Comparison of ENCODE assay signal across 26 cellular contexts in the genomic region with DNA sequence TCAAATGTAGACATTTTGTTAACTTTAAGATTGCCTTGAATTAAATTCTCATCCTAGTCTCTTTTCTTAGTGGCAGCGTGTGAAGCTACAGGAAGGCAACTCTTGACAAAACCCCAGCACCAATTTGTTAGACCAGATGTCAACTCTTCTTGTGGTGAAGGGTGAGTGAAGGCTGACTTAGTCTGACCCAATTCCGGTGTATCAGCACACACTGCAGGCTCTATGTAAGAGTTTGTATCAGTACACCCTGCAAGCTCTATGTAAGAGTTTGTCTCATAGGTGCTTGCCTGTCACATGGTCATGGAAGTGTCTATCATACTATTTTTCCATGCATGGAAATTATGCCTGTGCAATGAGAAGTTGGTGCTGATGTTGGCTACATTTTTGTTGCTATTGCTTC. TPM values are rescaled to one million over a fixed set of nuclear protein-coding genes. Genes with fewer than 3 reads are reported as not detected.
DNase-seq lines count a peak whose midpoint lies in the region; ATAC-seq and TF ChIP-seq lines count a peak whose summit lies in the region.
"Had no signal": no experiment of that assay in that cellular context is flagged by ENCODE, and none has a peak within 500 bp of the region (broad histone marks: within the 10 kb centered on the region; RNA-seq: fewer than 3 reads in every experiment).

No MANE protein-coding gene starts in this region.

- H3K4me1 ChIP-seq in DND-41 (ENCODE audit: insufficient read depth, low read length) (peaks cover 10% of the 10 kb centered on the region), OCI-LY7 (ENCODE audit: insufficient read depth, low read length, poor library complexity, severe bottlenecking) (no peaks in the 10 kb centered on the region)
- H3K4me1 ChIP-seq: heart left ventricle, stomach, tibial nerve had no signal

- H3K9ac ChIP-seq in DND-41 (ENCODE audit: low read depth, low read length): no peak overlapping the region

- peaks cover 16% of the 10 kb centered on the region for H3K4me1 Mint-ChIP-seq in activated T-cell treated with anti-CD3 and anti-CD28 coated beads, Interleukin-2, amount 50 U/mL, for 72 hours (ENCODE audit: low read depth)
- peaks cover 17% of the 10 kb centered on the region for H3K4me1 Mint-ChIP-seq in activated CD8-positive, alpha-beta T cell treated with anti-CD3 and anti-CD28 coated beads, Interleukin-2, amount 10 ng/mL, durations not matched to agents 7 days and 5 days (ENCODE audit: low read depth)
- peaks cover 14 to 42% (median 24%) of the 10 kb centered on the region in 4 donors for H3K4me1 Mint-ChIP-seq in naive thymus-derived CD8-positive, alpha-beta T cell

- peak overlapping the region; percentile 43 for H3K27ac ChIP-seq in DND-41 (ENCODE audit: low read length)
- H3K27ac ChIP-seq in OCI-LY7 (ENCODE audit: low read depth, low read length, poor library complexity, severe bottlenecking): no peak overlapping the region
- H3K27ac ChIP-seq: brain microvascular endothelial cell, heart left ventricle, SJCRH30, skin epidermis, stomach, tibial nerve had no signal

- TF ChIP-seq CTCF in DND-41 (IDR thresholded peaks at IDR 0.05; ENCODE audit: borderline replicate concordance, extremely low read depth, low read length, poor library complexity, severe bottlenecking): no peak
- TF ChIP-seq CTCF in OCI-LY7 (conservative IDR thresholded peaks at IDR 0.05; ENCODE audit: low read length): no peak

- no peaks in the 10 kb centered on the region for H3K36me3 ChIP-seq in DND-41 (ENCODE audit: insufficient read depth, low read length)
- no peaks in the 10 kb centered on the region for H3K36me3 ChIP-seq in OCI-LY7 (ENCODE audit: insufficient read depth, low read length)
- H3K36me3 ChIP-seq: brain microvascular endothelial cell, heart left ventricle, SJCRH30, stomach, tibial nerve had no signal

- H3K36me3 Mint-ChIP-seq in activated T-cell treated with anti-CD3 and anti-CD28 coated beads, Interleukin-2, amount 50 U/mL, for 72 hours (ENCODE audit: insufficient read depth in 2 of 2): no peaks in the 10 kb centered on the region
- H3K36me3 Mint-ChIP-seq in activated CD8-positive, alpha-beta T cell treated with anti-CD3 and anti-CD28 coated beads, Interleukin-2, amount 10 ng/mL, durations not matched to agents 7 days and 5 days (ENCODE audit: low read depth): no peaks in the 10 kb centered on the region
- H3K36me3 Mint-ChIP-seq in naive thymus-derived CD8-positive, alpha-beta T cell: peaks cover 0 to 16% (median 7%) of the 10 kb centered on the region in 3 donors

- no peak for DNase-seq in activated T-cell treated with anti-CD3 and anti-CD28 coated beads, Interleukin-2, amount 50 U/mL, for 72 hours
- no peak for DNase-seq in activated T-cell treated with anti-CD3 and anti-CD28 coated beads, Interleukin-2, amount 50 U/mL, for 1 hour
- DNase-seq in DND-41 (peak; percentile 54), iPS-NIHi7 (ENCODE audit: extremely low spot score) (no peak), OCI-LY7 (ENCODE audit: low spot score) (no peak), NCI-H1048 (lab: John Stamatoyannopoulos, UW) (no peak)
- DNase-seq in activated CD8-positive, alpha-beta T cell treated with anti-CD3 and anti-CD28 coated beads, Interleukin-2, amount 10 ng/mL, durations not matched to agents 7 days and 5 days: peak; percentile 58
- DNase-seq in naive thymus-derived CD8-positive, alpha-beta T cell: peak in 9 of 10 donors; percentile 7 to 81 (median 47)
- DNase-seq: brain microvascular endothelial cell; C1 segment of cervical spinal cord; H7; heart left ventricle; Karpas-422; NCI-H146; NCI-H2171 treated with DMSO at 0.1 percent for 48 hours; NCI-H524; SJCRH30; stimulated activated CD4-positive, alpha-beta T cell treated with anti-CD3 and anti-CD28 coated beads, Interleukin-2, amount 100 ng/mL, for 48 hours; stomach had no signal

- H3K79me2 ChIP-seq in DND-41 (ENCODE audit: insufficient read depth, low read length) (no peaks in the 10 kb centered on the region), OCI-LY7 (ENCODE audit: insufficient read depth, low read depth, low read length) (no peaks in the 10 kb centered on the region)

- H3K9me2 ChIP-seq in OCI-LY7 (ENCODE audit: insufficient read depth, low read length): no peaks in the 10 kb centered on the region

- H3K4me2 ChIP-seq in DND-41 (ENCODE audit: insufficient read depth, low read length) (no peak overlapping the region), OCI-LY7 (ENCODE audit: low read length) (no peak overlapping the region)

- H3K4me3 Mint-ChIP-seq in activated T-cell treated with anti-CD3 and anti-CD28 coated beads, Interleukin-2, amount 50 U/mL, for 72 hours: no peak overlapping the region
- H3K4me3 Mint-ChIP-seq in activated CD8-positive, alpha-beta T cell treated with anti-CD3 and anti-CD28 coated beads, Interleukin-2, amount 10 ng/mL, durations not matched to agents 7 days and 5 days: no peak overlapping the region
- peak overlapping the region in 5 of 10 donors; percentile 1 to 36 (median 11) for H3K4me3 Mint-ChIP-seq in naive thymus-derived CD8-positive, alpha-beta T cell

- CTCF ChIA-PET in activated CD8-positive, alpha-beta T cell treated with anti-CD3 and anti-CD28 coated beads, Interleukin-2, amount 10 ng/mL, durations not matched to agents 7 days and 5 days (lab: Charles Lee): interaction anchor here (0.7 to 1.4 kb wide), 4 partner anchors 15 to 65 kb away, joined by 3 to 6 read pairs (median 4); no protein-coding TSS in a partner anchor
- CTCF ChIA-PET in OCI-LY7 (lab: Charles Lee; ENCODE audit: unreplicated experiment): no interaction called here

- intact Hi-C loops in OCI-LY7 (cut with micrococcal nuclease; ENCODE audit: unreplicated experiment): no loop called here

- H3K27me3 ChIP-seq in DND-41 (ENCODE audit: insufficient read depth, low read length, poor library complexity): no peaks in the 10 kb centered on the region
- H3K27me3 ChIP-seq: brain microvascular endothelial cell, tibial nerve had no signal

- no TSS peak for BruUV-seq in OCI-LY7 (replicated peaks; lab: Mats Ljungman, UMichigan)

- no peaks in the 10 kb centered on the region for H3K9me3 ChIP-seq in DND-41 (ENCODE audit: insufficient read depth, low read length, severe bottlenecking)
- no peaks in the 10 kb centered on the region for H3K9me3 ChIP-seq in OCI-LY7 (ENCODE audit: low read length)
- H3K9me3 ChIP-seq: heart left ventricle, SJCRH30, stomach, tibial nerve had no signal

- H4K20me1 ChIP-seq in DND-41 (ENCODE audit: insufficient read depth, low read length) (no peaks in the 10 kb centered on the region), OCI-LY7 (ENCODE audit: insufficient read depth, low read length) (no peaks in the 10 kb centered on the region)

- no peaks in the 10 kb centered on the region for H3K27me3 Mint-ChIP-seq in activated T-cell treated with anti-CD3 and anti-CD28 coated beads, Interleukin-2, amount 50 U/mL, for 72 hours (ENCODE audit: low read depth)
- H3K27me3 Mint-ChIP-seq in activated CD8-positive, alpha-beta T cell treated with anti-CD3 and anti-CD28 coated beads, Interleukin-2, amount 10 ng/mL, durations not matched to agents 7 days and 5 days (ENCODE audit: low read depth): peaks cover 2% of the 10 kb centered on the region
- no peaks in the 10 kb centered on the region for H3K27me3 Mint-ChIP-seq in naive thymus-derived CD8-positive, alpha-beta T cell

- peaks cover 0 to 2% of the 10 kb centered on the region in 2 donors for H3K9me3 Mint-ChIP-seq in activated T-cell treated with anti-CD3 and anti-CD28 coated beads, Interleukin-2, amount 50 U/mL, for 72 hours
- H3K9me3 Mint-ChIP-seq in activated CD8-positive, alpha-beta T cell treated with anti-CD3 and anti-CD28 coated beads, Interleukin-2, amount 10 ng/mL, durations not matched to agents 7 days and 5 days (ENCODE audit: insufficient read depth): no peaks in the 10 kb centered on the region
- H3K9me3 Mint-ChIP-seq in naive thymus-derived CD8-positive, alpha-beta T cell: no peaks in the 10 kb centered on the region

- H2AFZ ChIP-seq in DND-41 (ENCODE audit: low read depth, low read length) (no peak overlapping the region), OCI-LY7 (ENCODE audit: low read length) (no peak overlapping the region)

- no peak overlapping the region for H3K4me3 ChIP-seq in DND-41 (ENCODE audit: low read depth in 1 of 2, low read length in 2 of 2)
- H3K4me3 ChIP-seq in OCI-LY7 (ENCODE audit: low read depth, low read length, poor library complexity, severe bottlenecking): no peak overlapping the region
- H3K4me3 ChIP-seq: heart left ventricle, SJCRH30, skin epidermis, stomach, tibial nerve had no signal

- ATAC-seq in activated T-cell treated with anti-CD3 and anti-CD28 coated beads, Interleukin-2, amount 50 U/mL, for 72 hours (replicated peaks in 1 of 2): peak; percentile 89 to 93
- ATAC-seq in DND-41 (ENCODE audit: insufficient read depth, low read depth): peak; percentile 99
- ATAC-seq in activated CD8-positive, alpha-beta T cell treated with anti-CD3 and anti-CD28 coated beads, Interleukin-2, amount 10 ng/mL, durations not matched to agents 7 days and 5 days: peak; percentile 96
- peak; percentile 99 to 100 for ATAC-seq in naive thymus-derived CD8-positive, alpha-beta T cell
- ATAC-seq: heart left ventricle had no signal

- POLR2A ChIA-PET in activated CD8-positive, alpha-beta T cell treated with anti-CD3 and anti-CD28 coated beads, Interleukin-2, amount 10 ng/mL, durations not matched to agents 7 days and 5 days (lab: Charles Lee): interaction anchor here (0.7 to 1.5 kb wide), 2 partner anchors 35 to 149 kb away, joined by 3 to 7 read pairs; partner anchors contain the start of gene CD55
- POLR2A ChIA-PET in naive thymus-derived CD8-positive, alpha-beta T cell (lab: Charles Lee): interaction anchor here (0.6 to 2.4 kb wide), 4 partner anchors 16 to 696 kb away, joined by 3 to 11 read pairs (median 4); partner anchors contain the start of genes CD55 and CR2
- POLR2A ChIA-PET in OCI-LY7 (lab: Charles Lee): no interaction called here

- H3K27ac Mint-ChIP-seq in activated T-cell treated with anti-CD3 and anti-CD28 coated beads, Interleukin-2, amount 50 U/mL, for 72 hours: no peak overlapping the region
- peak overlapping the region; percentile 24 for H3K27ac Mint-ChIP-seq in activated CD8-positive, alpha-beta T cell treated with anti-CD3 and anti-CD28 coated beads, Interleukin-2, amount 10 ng/mL, durations not matched to agents 7 days and 5 days
- peak overlapping the region in 9 of 10 donors; percentile 1 to 90 (median 83) for H3K27ac Mint-ChIP-seq in naive thymus-derived CD8-positive, alpha-beta T cell

RNA-seq across cellular contexts. Expression of gene CR2, which starts 16.8 kb away (rescaled TPM):
- under 1 TPM; 0.07 to 0.26 TPM for total RNA-seq in activated T-cell treated with anti-CD3 and anti-CD28 coated beads, Interleukin-2, amount 50 U/mL, for 72 hours
- not detected for total RNA-seq in activated CD8-positive, alpha-beta T cell treated with anti-CD3 and anti-CD28 coated beads, Interleukin-2, amount 10 ng/mL, durations not matched to agents 7 days and 5 days
- total RNA-seq in naive thymus-derived CD8-positive, alpha-beta T cell: 1 to 10 TPM; 5.9 to 8.6 TPM
- polyA plus RNA-seq in naive thymus-derived CD8-positive, alpha-beta T cell: 10 to 100 TPM; 10.9 to 17.1 (median 11.2) TPM
- total RNA-seq in OCI-LY7 (2014; rRNA removed; shearing (Covaris generic)): 3.7 and 4.4 TPM in 2 replicates
- total RNA-seq in OCI-LY7 (2022): 11.7 and 13.5 TPM in 2 replicates
- total RNA-seq: fibroblast of villous mesenchyme, mesenteric fat pad, osteoblast, tibial nerve had no signal
- polyA plus RNA-seq: AG04450 had no signal

RNA-seq across cellular contexts. Expression of gene CR1, which starts 25.0 kb away (rescaled TPM):
- under 1 TPM; 0.09 to 0.22 TPM for total RNA-seq in activated T-cell treated with anti-CD3 and anti-CD28 coated beads, Interleukin-2, amount 50 U/mL, for 72 hours
- total RNA-seq in activated CD8-positive, alpha-beta T cell treated with anti-CD3 and anti-CD28 coated beads, Interleukin-2, amount 10 ng/mL, durations not matched to agents 7 days and 5 days: under 1 TPM; 0.08 to 0.16 TPM
- 1 to 10 TPM; 4.1 to 5.1 TPM for total RNA-seq in naive thymus-derived CD8-positive, alpha-beta T cell
- 1 to 10 TPM in 2 of 3 donors, under 1 TPM in 1; 0.81 to 3.1 (median 1.1) TPM for polyA plus RNA-seq in naive thymus-derived CD8-positive, alpha-beta T cell
- total RNA-seq in OCI-LY7 (2014; rRNA removed; shearing (Covaris generic)): not detected in 2 replicates
- not detected in 2 replicates for total RNA-seq in OCI-LY7 (2022)
- total RNA-seq: epithelial cell of proximal tubule, fibroblast of villous mesenchyme had no signal
- polyA plus RNA-seq: AG04450 had no signal

Comparison
In these comparisons a context has a peak if more than half of its experiments do, and no peak if none do; other contexts are left out.
1. DNase-seq: peak in DND-41 (single experiment), activated CD8-positive, alpha-beta T cell treated with anti-CD3 and anti-CD28 coated beads, Interleukin-2, amount 10 ng/mL, durations not matched to agents 7 days and 5 days (single experiment) and naive thymus-derived CD8-positive, alpha-beta T cell (9 of 10); none in activated T-cell treated with anti-CD3 and anti-CD28 coated beads, Interleukin-2, amount 50 U/mL, for 72 hours (0 of 2), activated T-cell treated with anti-CD3 and anti-CD28 coated beads, Interleukin-2, amount 50 U/mL, for 1 hour (single experiment), iPS-NIHi7 (single experiment), OCI-LY7 (single experiment) and NCI-H1048 (single experiment).
2. RNA of gene CR1, which starts 25.0 kb away (total RNA-seq): 4.1 to 5.1 TPM in naive thymus-derived CD8-positive, alpha-beta T cell; 0.09 to 0.22 TPM in activated T-cell treated with anti-CD3 and anti-CD28 coated beads, Interleukin-2, amount 50 U/mL, for 72 hours, 0.08 to 0.16 TPM in activated CD8-positive, alpha-beta T cell treated with anti-CD3 and anti-CD28 coated beads, Interleukin-2, amount 10 ng/mL, durations not matched to agents 7 days and 5 days and not detected in OCI-LY7; every median in the first group is over 4 times any median in the second.
3. Peak in every context shown above with its lines, with median percentiles within 50 percentile points of each other: ATAC-seq.